ENCODE assay signal across 1 cellular context in genomic region chr16:84159800-84160199, GRCh38.
A peak's percentile ranks its signal among the peaks of the same experiment; 100 is the strongest.
TF ChIP-seq lines count a peak whose summit lies in the region.

No MANE protein-coding gene starts in this region.

TF ChIP-seq in K562, 482 proteins besides CTCF, POLR2A, EP300 and RAD21:
- peak; percentile 43; the same call in 1 of the 2 replicates for TF ChIP-seq BMI1 (IDR thresholded peaks at IDR 0.05; ENCODE audit: low read length)
- peak; percentile 98 for TF ChIP-seq CBX2 (IDR thresholded peaks at IDR 0.05; ENCODE audit: insufficient read depth, low read length, poor library complexity, severe bottlenecking)
- TF ChIP-seq RNF2 (IDR thresholded peaks at IDR 0.05): peak; percentile 47; the same call in 1 of the 2 replicates
- TF ChIP-seq CBX8 (IDR thresholded peaks at IDR 0.05; ENCODE audit: borderline replicate concordance, extremely low read depth, low read depth, low read length, poor library complexity, severe bottlenecking): peak; percentile 98
- TF ChIP-seq RBM17 (IDR thresholded peaks at IDR 0.05; ENCODE audit: borderline replicate concordance, low read depth, low read length): no peak
